21 cellular contexts compared by ENCODE assay signal in genomic region chr13:63279136-63279535, GRCh38.
"Had no signal": no experiment of that assay in that cellular context is flagged by ENCODE, and none has a peak within 500 bp of the region (broad histone marks: within the 10 kb centered on the region; RNA-seq: fewer than 3 reads in every experiment).

No MANE protein-coding gene starts in this region.

- H3K79me2 ChIP-seq: hepatocyte had no signal

- H3K27me3 ChIP-seq: esophagus squamous epithelium, foreskin keratinocyte, hepatocyte, neutrophil, spleen, testis, tibial nerve, upper lobe of right lung, vagina had no signal

- H3K4me2 ChIP-seq: hepatocyte had no signal

- H3K27me3 Mint-ChIP-seq: dendritic cell treated with granulocyte-macrophage colony-stimulating factor and Interleukin-4, amounts not matched to agents 40 ng/mL and 50 ng/mL, for 4 days; effector memory CD8-positive, alpha-beta T cell; naive thymus-derived CD4-positive, alpha-beta T cell; stimulated activated naive B cell treated with anti-CD40 and anti-IgM and Interleukin-4, amounts not matched to agents 10 μg/mL and 1 μg/mL and 100 μg/mL, for 72 hours; stimulated activated naive CD8-positive, alpha-beta T cell treated with anti-CD3 and anti-CD28 coated beads, Interleukin-15, amount 100 ng/mL, for 72 hours had no signal

- H3K27ac Mint-ChIP-seq: dendritic cell treated with granulocyte-macrophage colony-stimulating factor and Interleukin-4, amounts not matched to agents 40 ng/mL and 50 ng/mL, for 4 days; effector memory CD8-positive, alpha-beta T cell; naive thymus-derived CD4-positive, alpha-beta T cell; stimulated activated naive B cell treated with anti-CD40 and anti-IgM and Interleukin-4, amounts not matched to agents 10 μg/mL and 1 μg/mL and 100 μg/mL, for 72 hours; stimulated activated naive CD8-positive, alpha-beta T cell treated with anti-CD3 and anti-CD28 coated beads, Interleukin-15, amount 100 ng/mL, for 72 hours had no signal

- H2AFZ ChIP-seq: hepatocyte had no signal

- H3K4me1 Mint-ChIP-seq: naive thymus-derived CD4-positive, alpha-beta T cell; stimulated activated naive B cell treated with anti-CD40 and anti-IgM and Interleukin-4, amounts not matched to agents 10 μg/mL and 1 μg/mL and 100 μg/mL, for 72 hours; stimulated activated naive CD8-positive, alpha-beta T cell treated with anti-CD3 and anti-CD28 coated beads, Interleukin-15, amount 100 ng/mL, for 72 hours had no signal

- H3K36me3 Mint-ChIP-seq: naive thymus-derived CD4-positive, alpha-beta T cell; stimulated activated naive B cell treated with anti-CD40 and anti-IgM and Interleukin-4, amounts not matched to agents 10 μg/mL and 1 μg/mL and 100 μg/mL, for 72 hours had no signal

- H3K27ac ChIP-seq: esophagus squamous epithelium, foreskin keratinocyte, hepatocyte, neutrophil, spleen, testis, tibial nerve, upper lobe of right lung, vagina had no signal

- H3K4me1 ChIP-seq: esophagus squamous epithelium, foreskin keratinocyte, spleen, testis, tibial nerve, upper lobe of right lung, vagina had no signal

- H3K36me3 ChIP-seq: esophagus squamous epithelium, neutrophil, spleen, tibial nerve, upper lobe of right lung, vagina had no signal

- H3K4me3 ChIP-seq: esophagus squamous epithelium, hepatocyte, spleen, testis, tibial nerve, upper lobe of right lung, vagina had no signal

- H3K4me3 Mint-ChIP-seq: dendritic cell treated with granulocyte-macrophage colony-stimulating factor and Interleukin-4, amounts not matched to agents 40 ng/mL and 50 ng/mL, for 4 days; effector memory CD8-positive, alpha-beta T cell; naive thymus-derived CD4-positive, alpha-beta T cell; stimulated activated naive B cell treated with anti-CD40 and anti-IgM and Interleukin-4, amounts not matched to agents 10 μg/mL and 1 μg/mL and 100 μg/mL, for 72 hours; stimulated activated naive CD8-positive, alpha-beta T cell treated with anti-CD3 and anti-CD28 coated beads, Interleukin-15, amount 100 ng/mL, for 72 hours had no signal

- DNase-seq: effector memory CD8-positive, alpha-beta T cell; esophagus squamous epithelium; foreskin keratinocyte; head of caudate nucleus; mammary epithelial cell; naive thymus-derived CD4-positive, alpha-beta T cell; posterior cingulate gyrus; spleen; stimulated activated CD4-positive, alpha-beta T cell treated with anti-CD3 and anti-CD28 coated beads, Interleukin-15, amount 100 ng/mL, for 24 hours; stimulated activated CD4-positive, alpha-beta T cell treated with anti-CD3 and anti-CD28 coated beads, Interleukin-1b, Interleukin-23, amount 100 ng/mL, for 48 hours; stimulated activated CD4-positive, alpha-beta T cell treated with anti-CD3 and anti-CD28 coated beads, Interleukin-4, amount 100 ng/mL, for 24 hours; stimulated activated naive B cell treated with anti-CD40 and anti-IgM and Interleukin-4, amounts not matched to agents 10 μg/mL and 1 μg/mL and 100 μg/mL, for 72 hours; stimulated activated naive CD8-positive, alpha-beta T cell treated with anti-CD3 and anti-CD28 coated beads, Interleukin-15, amount 100 ng/mL, for 72 hours; testis; upper lobe of right lung had no signal

- ATAC-seq: effector memory CD8-positive, alpha-beta T cell; foreskin keratinocyte; naive thymus-derived CD4-positive, alpha-beta T cell; sciatic nerve; stimulated activated naive B cell treated with anti-CD40 and anti-IgM and Interleukin-4, amounts not matched to agents 10 μg/mL and 1 μg/mL and 100 μg/mL, for 72 hours; stimulated activated naive CD8-positive, alpha-beta T cell treated with anti-CD3 and anti-CD28 coated beads, Interleukin-15, amount 100 ng/mL, for 72 hours; upper lobe of right lung had no signal

- H3K9me3 ChIP-seq: testis, upper lobe of right lung, vagina had no signal
